Comparison of ENCODE assay signal across 8 cellular contexts in the genomic region with DNA sequence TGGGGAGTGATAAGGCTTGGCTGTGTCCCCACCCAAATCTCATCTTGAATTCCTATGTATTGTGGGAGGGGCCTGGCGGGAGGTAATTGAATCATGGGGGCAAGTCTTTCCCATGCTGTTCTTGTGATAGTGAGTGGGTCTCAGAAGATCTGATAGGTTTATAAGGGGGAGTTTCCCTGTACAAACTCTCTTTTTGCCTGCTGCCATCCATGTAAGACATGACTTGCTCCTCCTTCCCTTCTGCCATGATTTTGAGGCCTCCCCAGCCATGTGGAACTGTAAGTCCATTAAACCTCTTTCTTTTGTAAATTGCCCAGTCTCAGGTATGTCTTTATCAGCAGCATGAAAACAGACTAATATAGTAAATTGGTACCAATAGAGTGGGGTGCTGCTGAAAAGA. TPM values are rescaled to one million over a fixed set of nuclear protein-coding genes. Genes with fewer than 3 reads are reported as not detected.
"Had no signal": no experiment of that assay in that cellular context is flagged by ENCODE, and none has a peak within 500 bp of the region (broad histone marks: within the 10 kb centered on the region; RNA-seq: fewer than 3 reads in every experiment).

No MANE protein-coding gene starts in this region.

RNA-seq across cellular contexts. Expression of a gene that starts 20.8 kb away (rescaled TPM):
- total RNA-seq: temporal lobe had no signal

RNA-seq across cellular contexts. Expression of a gene that starts 45.7 kb away (rescaled TPM):
- total RNA-seq: thoracic aorta, thyroid gland, tibial nerve, upper lobe of right lung, ureter, vagina had no signal
- polyA plus RNA-seq: urinary bladder had no signal
